1 cellular context compared by ENCODE assay signal in genomic region chr1:213568929-213569815, GRCh38.
A peak's percentile ranks its signal among the peaks of the same experiment; 100 is the strongest.
TF ChIP-seq lines count a peak whose summit lies in the region.

No MANE protein-coding gene starts in this region.

TF ChIP-seq in HepG2, 621 proteins besides CTCF, POLR2A, EP300 and RAD21 (continued from another document and continues in another):
- no peak for TF ChIP-seq NAIF1 (CRISPR knock-in tag; IDR thresholded peaks at IDR 0.05; ENCODE audit: borderline replicate concordance)
- no peak for TF ChIP-seq ZNF264 (CRISPR knock-in tag; IDR thresholded peaks at IDR 0.05)
- TF ChIP-seq NFKBIZ (CRISPR knock-in tag; IDR thresholded peaks at IDR 0.05): 0 out of 2 replicates have a peak, but pooled peaks have one; percentile 19
- no peak for TF ChIP-seq HHEX (CRISPR knock-in tag; IDR thresholded peaks at IDR 0.05)
- no peak for TF ChIP-seq KDM5A (IDR thresholded peaks at IDR 0.05; ENCODE audit: borderline replicate concordance, low read length)
- TF ChIP-seq ZFYVE20 (CRISPR knock-in tag; IDR thresholded peaks at IDR 0.05; ENCODE audit: borderline replicate concordance, low read depth): no peak
- no peak for TF ChIP-seq BATF2 (CRISPR knock-in tag; IDR thresholded peaks at IDR 0.05)
- peak; percentile 96 for TF ChIP-seq ZNF205 (CRISPR knock-in tag; IDR thresholded peaks at IDR 0.05)
- no peak for TF ChIP-seq ZFP36L1 (CRISPR knock-in tag; IDR thresholded peaks at IDR 0.05)
- no peak for TF ChIP-seq ZNF326 (CRISPR knock-in tag; IDR thresholded peaks at IDR 0.05; ENCODE audit: borderline replicate concordance)
- peak; percentile 77 for TF ChIP-seq ARID5B (CRISPR knock-in tag; IDR thresholded peaks at IDR 0.05)
- TF ChIP-seq ZBTB39 (CRISPR knock-in tag; IDR thresholded peaks at IDR 0.05): 0 out of 2 replicates have a peak, but pooled peaks have one; percentile 29
- TF ChIP-seq PCBP2 (optimal IDR thresholded peaks at IDR 0.05; ENCODE audit: low read depth, low read length, poor library complexity, severe bottlenecking): no peak
- TF ChIP-seq GATAD2A (CRISPR knock-in tag; IDR thresholded peaks at IDR 0.05): peak; percentile 67
- TF ChIP-seq DMTF1 (CRISPR knock-in tag; IDR thresholded peaks at IDR 0.05): no peak
- no peak for TF ChIP-seq ZNF652 (CRISPR knock-in tag; IDR thresholded peaks at IDR 0.05; ENCODE audit: borderline replicate concordance, low read depth)
- TF ChIP-seq CEBPZ (IDR thresholded peaks at IDR 0.05; ENCODE audit: low read length): no peak
- TF ChIP-seq FOXC1 (CRISPR knock-in tag; IDR thresholded peaks at IDR 0.05; ENCODE audit: borderline replicate concordance): no peak
- no peak; the same call in 1 of the 2 replicates for TF ChIP-seq ZNF768 (CRISPR knock-in tag; IDR thresholded peaks at IDR 0.05)
- peak; percentile 89 for TF ChIP-seq ELF3 (CRISPR knock-in tag; IDR thresholded peaks at IDR 0.05)
- no peak for TF ChIP-seq POLR2AphosphoS5 (IDR thresholded peaks at IDR 0.05; ENCODE audit: low read depth, low read length)
- no peak for TF ChIP-seq FOSL1 (CRISPR knock-in tag; IDR thresholded peaks at IDR 0.05; ENCODE audit: borderline replicate concordance)
- no peak for TF ChIP-seq NFE2L1 (CRISPR knock-in tag; IDR thresholded peaks at IDR 0.05; ENCODE audit: borderline replicate concordance)
- TF ChIP-seq KAT2B (IDR thresholded peaks at IDR 0.05; ENCODE audit: borderline replicate concordance, low read depth, low read length): no peak
- TF ChIP-seq SCMH1 (CRISPR knock-in tag; IDR thresholded peaks at IDR 0.05; ENCODE audit: borderline replicate concordance): no peak
- TF ChIP-seq ARID3A (IDR thresholded peaks at IDR 0.05; ENCODE audit: low read depth, low read length): peak; percentile 57
- no peak for TF ChIP-seq TEAD2 (CRISPR knock-in tag; IDR thresholded peaks at IDR 0.05)
- no peak for TF ChIP-seq ZNF282 (IDR thresholded peaks at IDR 0.05; ENCODE audit: partially characterized antibody)
- no peak for TF ChIP-seq MYNN (CRISPR knock-in tag; IDR thresholded peaks at IDR 0.05; ENCODE audit: low read depth)
- no peak for TF ChIP-seq SNAI1 (CRISPR knock-in tag; IDR thresholded peaks at IDR 0.05; ENCODE audit: borderline replicate concordance)
- no peak for TF ChIP-seq ZNF784 (CRISPR knock-in tag; IDR thresholded peaks at IDR 0.05; ENCODE audit: borderline replicate concordance)
- TF ChIP-seq SUZ12 (IDR thresholded peaks at IDR 0.05; ENCODE audit: low read depth, low read length): no peak
- no peak for TF ChIP-seq NCOA1 (CRISPR knock-in tag; IDR thresholded peaks at IDR 0.05)
- TF ChIP-seq TSC22D2 (CRISPR knock-in tag; IDR thresholded peaks at IDR 0.05; ENCODE audit: borderline replicate concordance): no peak
- TF ChIP-seq GTF2F1 (IDR thresholded peaks at IDR 0.05; ENCODE audit: low read length): no peak
- TF ChIP-seq RFXAP (CRISPR knock-in tag; IDR thresholded peaks at IDR 0.05; ENCODE audit: borderline replicate concordance): no peak
- no peak for TF ChIP-seq ZNF567 (CRISPR knock-in tag; IDR thresholded peaks at IDR 0.05; ENCODE audit: borderline replicate concordance)
- TF ChIP-seq BCL6 (CRISPR knock-in tag; IDR thresholded peaks at IDR 0.05): peak; percentile 68
- TF ChIP-seq CREBL2 (CRISPR knock-in tag; IDR thresholded peaks at IDR 0.05; ENCODE audit: borderline replicate concordance): no peak
- no peak for TF ChIP-seq FLYWCH1 (CRISPR knock-in tag; IDR thresholded peaks at IDR 0.05)
- no peak for TF ChIP-seq LRRFIP1 (CRISPR knock-in tag; conservative IDR thresholded peaks at IDR 0.05)
- no peak for TF ChIP-seq BRCA1 (CRISPR knock-in tag; IDR thresholded peaks at IDR 0.05)
- no peak for TF ChIP-seq ZNF12 (CRISPR knock-in tag; IDR thresholded peaks at IDR 0.05)
- no peak for TF ChIP-seq TBL1XR1 (IDR thresholded peaks at IDR 0.05; ENCODE audit: borderline replicate concordance, low read length, partially characterized antibody)
- no peak for TF ChIP-seq HNF4G (IDR thresholded peaks at IDR 0.05; ENCODE audit: borderline replicate concordance, low read depth, low read length)
- TF ChIP-seq HNF4G (CRISPR knock-in tag; IDR thresholded peaks at IDR 0.05; ENCODE audit: borderline replicate concordance, low read depth): no peak
- no peak for TF ChIP-seq HNRNPK (IDR thresholded peaks at IDR 0.05; ENCODE audit: low read depth, low read length, poor library complexity, severe bottlenecking)
- TF ChIP-seq ZBTB20 (CRISPR knock-in tag; IDR thresholded peaks at IDR 0.05; ENCODE audit: borderline replicate concordance, low read depth): peak; percentile 21; the same call in 1 of the 2 replicates
- TF ChIP-seq ZNF446 (CRISPR knock-in tag; IDR thresholded peaks at IDR 0.05): no peak
- TF ChIP-seq ZNF792 (CRISPR knock-in tag; IDR thresholded peaks at IDR 0.05): peak; percentile 11
- TF ChIP-seq IKZF4 (CRISPR knock-in tag; IDR thresholded peaks at IDR 0.05; ENCODE audit: borderline replicate concordance, low read depth, not compliant biosample characterization): no peak
